ENCODE assay signal across 8 cellular contexts in genomic region chr1:205813755-205814058, GRCh38. TPM values are rescaled to one million over a fixed set of nuclear protein-coding genes. Genes with fewer than 3 reads are reported as not detected.
DNase-seq lines count a peak whose midpoint lies in the region; ATAC-seq and TF ChIP-seq lines count a peak whose summit lies in the region.

No MANE protein-coding gene starts in this region.

- POLR2A ChIA-PET in CD4-positive, alpha-beta memory T cell (lab: Charles Lee; ENCODE audit: partially characterized antibody) = interaction anchor here (0.7 to 2.8 kb wide), 5 partner anchors 36 to 177 kb away, joined by 3 to 10 read pairs (median 4); partner anchors contain the start of genes PM20D1 and RAB29

- H3K27ac ChIP-seq in CD4-positive, alpha-beta memory T cell (ENCODE audit: low read depth, low read length) = peak overlapping the region; percentile 69
- peak overlapping the region; percentile 83 to 92 for H3K27ac ChIP-seq in coronary artery

- H3K4me3 Mint-ChIP-seq in CD4-positive, alpha-beta memory T cell = peak overlapping the region; percentile 89 to 95 (median 94)
- H3K4me3 Mint-ChIP-seq in natural killer cell = peak overlapping the region; percentile 91

- no peaks in the 10 kb centered on the region for H3K9me3 Mint-ChIP-seq in CD4-positive, alpha-beta memory T cell
- H3K9me3 Mint-ChIP-seq in natural killer cell = no peaks in the 10 kb centered on the region

- intact Hi-C loops in CD4-positive, alpha-beta memory T cell (cut with micrococcal nuclease) = loop anchor here (1.0 kb wide), 4 partner anchors 37 to 181 kb away; partner anchors contain the start of genes ELK4, PM20D1 and RAB29
- intact Hi-C loops in natural killer cell (cut with micrococcal nuclease) = loop anchor here (1.0 kb wide), 2 partner anchors 37 to 38 kb away; partner anchors contain the start of genes PM20D1 and RAB29

- peaks cover 51% of the 10 kb centered on the region for H3K4me1 ChIP-seq in CD4-positive, alpha-beta memory T cell (ENCODE audit: insufficient read depth, low read length)

- H3K27me3 ChIP-seq in CD4-positive, alpha-beta memory T cell (ENCODE audit: insufficient read depth, low read length) = no peaks in the 10 kb centered on the region

- TF ChIP-seq POLR2A in erythroblast (IDR thresholded peaks at IDR 0.05; ENCODE audit: low read length) = no peak

- peaks cover 8 to 33% of the 10 kb centered on the region in 2 donors for H3K36me3 Mint-ChIP-seq in CD4-positive, alpha-beta memory T cell
- H3K36me3 Mint-ChIP-seq in natural killer cell = no peaks in the 10 kb centered on the region

- TF ChIP-seq CTCF in coronary artery (IDR thresholded peaks at IDR 0.05) (no peak), natural killer cell (IDR thresholded peaks at IDR 0.05) (no peak)

- H3K4me3 ChIP-seq in CD4-positive, alpha-beta memory T cell (ENCODE audit: low read length in 2 of 2) = peak overlapping the region; percentile 71 to 88
- peak overlapping the region; percentile 85 for H3K4me3 ChIP-seq in coronary artery

- CTCF ChIA-PET in CD4-positive, alpha-beta memory T cell (lab: Charles Lee; ENCODE audit: partially characterized antibody) = no interaction called here

- ATAC-seq in natural killer cell = no peak
- ATAC-seq in HG03108 (IDR thresholded peaks at IDR 0.05; ENCODE audit: unreplicated experiment) = no peak
- no peak for ATAC-seq in HG02678 (IDR thresholded peaks at IDR 0.05; ENCODE audit: unreplicated experiment)
- no peak for ATAC-seq in HG03521 (IDR thresholded peaks at IDR 0.05; ENCODE audit: unreplicated experiment)

- H3K9me3 ChIP-seq in CD4-positive, alpha-beta memory T cell (ENCODE audit: control insufficient read depth in 1 of 2, low read length in 2 of 2) = no peaks in the 10 kb centered on the region

- peak overlapping the region; percentile 82 to 93 (median 89) for H3K27ac Mint-ChIP-seq in CD4-positive, alpha-beta memory T cell
- H3K27ac Mint-ChIP-seq in natural killer cell = peak overlapping the region; percentile 85 to 88

- H3K4me1 Mint-ChIP-seq in CD4-positive, alpha-beta memory T cell = peaks cover 31 to 60% (median 43%) of the 10 kb centered on the region in 4 donors
- H3K4me1 Mint-ChIP-seq in natural killer cell = peaks cover 46 to 47% of the 10 kb centered on the region in 2 donors

- peak in 1 of 5 donors; percentile 63 for DNase-seq in CD4-positive, alpha-beta memory T cell
- peak; percentile 52 for DNase-seq in NCI-H226
- no peak for DNase-seq in coronary artery (ENCODE audit: low spot score)
- DNase-seq in natural killer cell = no peak
- DNase-seq in erythroblast (lab: John Stamatoyannopoulos, UW) = no peak

- H3K27me3 Mint-ChIP-seq in CD4-positive, alpha-beta memory T cell = no peaks in the 10 kb centered on the region
- H3K27me3 Mint-ChIP-seq in natural killer cell (ENCODE audit: low read depth in 2 of 2) = no peaks in the 10 kb centered on the region

- no peaks in the 10 kb centered on the region for H3K36me3 ChIP-seq in CD4-positive, alpha-beta memory T cell (ENCODE audit: insufficient read depth, low read length)

RNA-seq across cellular contexts. Expression of gene SLC41A1, which starts 0.7 kb away (rescaled TPM):
- 10 to 100 TPM; 26.1 to 26.3 TPM for total RNA-seq in CD4-positive, alpha-beta memory T cell
- 10 to 100 TPM in 1 of 2 donors, 1 to 10 TPM in 1; 9.1 to 14.3 TPM for polyA plus RNA-seq in CD4-positive, alpha-beta memory T cell
- 10 to 100 TPM; 35.3 to 47.1 (median 39.5) TPM for total RNA-seq in natural killer cell

RNA-seq across cellular contexts. Expression of gene PM20D1, which starts 36.2 kb away (rescaled TPM):
- total RNA-seq in CD4-positive, alpha-beta memory T cell = 1 to 10 TPM; 1.8 to 1.9 TPM
- 1 to 10 TPM; 1.4 to 1.9 TPM for polyA plus RNA-seq in CD4-positive, alpha-beta memory T cell
- 1 to 10 TPM in 2 of 3 donors, not detected in 1; 1.1 to 1.6 TPM for total RNA-seq in natural killer cell

RNA-seq across cellular contexts. Expression of gene RAB29, which starts 38.4 kb away (rescaled TPM):
- total RNA-seq in CD4-positive, alpha-beta memory T cell = 10 to 100 TPM; 59.7 to 62.0 TPM
- 100 to 1,000 TPM in 1 of 2 donors, 10 to 100 TPM in 1; 96.6 to 102 TPM for polyA plus RNA-seq in CD4-positive, alpha-beta memory T cell
- total RNA-seq in natural killer cell = 100 to 1,000 TPM in 1 of 3 donors, 10 to 100 TPM in 2; 69.0 to 120 (median 95.1) TPM
